ENCODE assay signal across 1 cellular context in genomic region chr15:75639709-75640482, GRCh38.
TF ChIP-seq lines count a peak whose summit lies in the region.

A gene with protein sequence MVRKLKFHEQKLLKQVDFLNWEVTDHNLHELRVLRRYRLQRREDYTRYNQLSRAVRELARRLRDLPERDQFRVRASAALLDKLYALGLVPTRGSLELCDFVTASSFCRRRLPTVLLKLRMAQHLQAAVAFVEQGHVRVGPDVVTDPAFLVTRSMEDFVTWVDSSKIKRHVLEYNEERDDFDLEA (minus strand): TSS chr15:75640224. CDS start chr15:75640168, 56 bp downstream.

TF ChIP-seq in K562, 482 proteins besides CTCF, POLR2A, EP300 and RAD21 (continued from another document and continues in another):
- TF ChIP-seq HOMEZ (CRISPR knock-in tag; IDR thresholded peaks at IDR 0.05) = no peak
- TF ChIP-seq TBL1XR1 (IDR thresholded peaks at IDR 0.05; ENCODE audit: low read length in 2 of 2) = 0 out of 4 replicates have a peak, but pooled peaks of 1 of the 2 experiments have one; percentile 52
- no peak for TF ChIP-seq ZNF3 (CRISPR knock-in tag; IDR thresholded peaks at IDR 0.05)
- TF ChIP-seq KLF16 (IDR thresholded peaks at IDR 0.05) = peak; percentile 68
- TF ChIP-seq BDP1 (IDR thresholded peaks at IDR 0.05; ENCODE audit: insufficient read depth, insufficient read length) = no peak
- TF ChIP-seq BRD9 (IDR thresholded peaks at IDR 0.05; ENCODE audit: low read depth, partially characterized antibody) = no peak
- TF ChIP-seq ZNF830 (CRISPR knock-in tag; IDR thresholded peaks at IDR 0.05) = no peak
- TF ChIP-seq MEF2A (IDR thresholded peaks at IDR 0.05; ENCODE audit: control insufficient read depth, low read depth, low read length) = 0 out of 2 replicates have a peak, but pooled peaks have one; percentile 7
- no peak for TF ChIP-seq NCOA1 (IDR thresholded peaks at IDR 0.05; ENCODE audit: low read depth)
- TF ChIP-seq CREB3 (tag; conservative IDR thresholded peaks at IDR 0.05; ENCODE audit: low read depth) = no peak
- TF ChIP-seq FOXA1 (IDR thresholded peaks at IDR 0.05; ENCODE audit: borderline replicate concordance) = no peak
- no peak; the same call in 1 of the 2 replicates for TF ChIP-seq LCOR (CRISPR knock-in tag; IDR thresholded peaks at IDR 0.05)
- peak; percentile 95 for TF ChIP-seq CBFB (CRISPR knock-in tag; IDR thresholded peaks at IDR 0.05)
- TF ChIP-seq RBM39 (optimal IDR thresholded peaks at IDR 0.05; ENCODE audit: low read depth, low read length) = no peak
- TF ChIP-seq MXD1 (CRISPR knock-in tag; IDR thresholded peaks at IDR 0.05; ENCODE audit: borderline replicate concordance, poor library complexity, severe bottlenecking) = no peak
- TF ChIP-seq CAMTA2 (CRISPR knock-in tag; conservative IDR thresholded peaks at IDR 0.05) = no peak
- no peak; the same call in 1 of the 2 replicates for TF ChIP-seq RB1 (IDR thresholded peaks at IDR 0.05; ENCODE audit: low read depth)
- TF ChIP-seq, protein P1, sequence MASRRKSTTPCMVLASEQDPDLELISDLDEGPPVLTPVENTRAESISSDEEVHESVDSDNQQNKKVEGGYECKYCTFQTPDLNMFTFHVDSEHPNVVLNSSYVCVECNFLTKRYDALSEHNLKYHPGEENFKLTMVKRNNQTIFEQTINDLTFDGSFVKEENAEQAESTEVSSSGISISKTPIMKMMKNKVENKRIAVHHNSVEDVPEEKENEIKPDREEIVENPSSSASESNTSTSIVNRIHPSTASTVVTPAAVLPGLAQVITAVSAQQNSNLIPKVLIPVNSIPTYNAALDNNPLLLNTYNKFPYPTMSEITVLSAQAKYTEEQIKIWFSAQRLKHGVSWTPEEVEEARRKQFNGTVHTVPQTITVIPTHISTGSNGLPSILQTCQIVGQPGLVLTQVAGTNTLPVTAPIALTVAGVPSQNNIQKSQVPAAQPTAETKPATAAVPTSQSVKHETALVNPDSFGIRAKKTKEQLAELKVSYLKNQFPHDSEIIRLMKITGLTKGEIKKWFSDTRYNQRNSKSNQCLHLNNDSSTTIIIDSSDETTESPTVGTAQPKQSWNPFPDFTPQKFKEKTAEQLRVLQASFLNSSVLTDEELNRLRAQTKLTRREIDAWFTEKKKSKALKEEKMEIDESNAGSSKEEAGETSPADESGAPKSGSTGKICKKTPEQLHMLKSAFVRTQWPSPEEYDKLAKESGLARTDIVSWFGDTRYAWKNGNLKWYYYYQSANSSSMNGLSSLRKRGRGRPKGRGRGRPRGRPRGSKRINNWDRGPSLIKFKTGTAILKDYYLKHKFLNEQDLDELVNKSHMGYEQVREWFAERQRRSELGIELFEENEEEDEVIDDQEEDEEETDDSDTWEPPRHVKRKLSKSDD (conservative IDR thresholded peaks at IDR 0.05; ENCODE audit: low read length) = peak; percentile 47; the same call in 1 of the 2 replicates
- TF ChIP-seq KLF10 (CRISPR knock-in tag; IDR thresholded peaks at IDR 0.05) = no peak
- TF ChIP-seq ZNF140 (CRISPR knock-in tag; IDR thresholded peaks at IDR 0.05) = no peak
- TF ChIP-seq CHD2 (IDR thresholded peaks at IDR 0.05; ENCODE audit: low read depth, low read length) = peak; percentile 98
- TF ChIP-seq ZNF436 (CRISPR knock-in tag; IDR thresholded peaks at IDR 0.05) = no peak
- peak; percentile 46; the same call in 1 of the 2 replicates for TF ChIP-seq TARDBP (IDR thresholded peaks at IDR 0.05)
- TF ChIP-seq IRF2 (CRISPR knock-in tag; IDR thresholded peaks at IDR 0.05) = no peak
- TF ChIP-seq, protein P2, sequence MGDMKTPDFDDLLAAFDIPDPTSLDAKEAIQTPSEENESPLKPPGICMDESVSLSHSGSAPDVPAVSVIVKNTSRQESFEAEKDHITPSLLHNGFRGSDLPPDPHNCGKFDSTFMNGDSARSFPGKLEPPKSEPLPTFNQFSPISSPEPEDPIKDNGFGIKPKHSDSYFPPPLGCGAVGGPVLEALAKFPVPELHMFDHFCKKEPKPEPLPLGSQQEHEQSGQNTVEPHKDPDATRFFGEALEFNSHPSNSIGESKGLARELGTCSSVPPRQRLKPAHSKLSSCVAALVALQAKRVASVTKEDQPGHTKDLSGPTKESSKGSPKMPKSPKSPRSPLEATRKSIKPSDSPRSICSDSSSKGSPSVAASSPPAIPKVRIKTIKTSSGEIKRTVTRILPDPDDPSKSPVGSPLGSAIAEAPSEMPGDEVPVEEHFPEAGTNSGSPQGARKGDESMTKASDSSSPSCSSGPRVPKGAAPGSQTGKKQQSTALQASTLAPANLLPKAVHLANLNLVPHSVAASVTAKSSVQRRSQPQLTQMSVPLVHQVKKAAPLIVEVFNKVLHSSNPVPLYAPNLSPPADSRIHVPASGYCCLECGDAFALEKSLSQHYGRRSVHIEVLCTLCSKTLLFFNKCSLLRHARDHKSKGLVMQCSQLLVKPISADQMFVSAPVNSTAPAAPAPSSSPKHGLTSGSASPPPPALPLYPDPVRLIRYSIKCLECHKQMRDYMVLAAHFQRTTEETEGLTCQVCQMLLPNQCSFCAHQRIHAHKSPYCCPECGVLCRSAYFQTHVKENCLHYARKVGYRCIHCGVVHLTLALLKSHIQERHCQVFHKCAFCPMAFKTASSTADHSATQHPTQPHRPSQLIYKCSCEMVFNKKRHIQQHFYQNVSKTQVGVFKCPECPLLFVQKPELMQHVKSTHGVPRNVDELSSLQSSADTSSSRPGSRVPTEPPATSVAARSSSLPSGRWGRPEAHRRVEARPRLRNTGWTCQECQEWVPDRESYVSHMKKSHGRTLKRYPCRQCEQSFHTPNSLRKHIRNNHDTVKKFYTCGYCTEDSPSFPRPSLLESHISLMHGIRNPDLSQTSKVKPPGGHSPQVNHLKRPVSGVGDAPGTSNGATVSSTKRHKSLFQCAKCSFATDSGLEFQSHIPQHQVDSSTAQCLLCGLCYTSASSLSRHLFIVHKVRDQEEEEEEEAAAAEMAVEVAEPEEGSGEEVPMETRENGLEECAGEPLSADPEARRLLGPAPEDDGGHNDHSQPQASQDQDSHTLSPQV (IDR thresholded peaks at IDR 0.05) = no peak
- TF ChIP-seq, protein P3, sequence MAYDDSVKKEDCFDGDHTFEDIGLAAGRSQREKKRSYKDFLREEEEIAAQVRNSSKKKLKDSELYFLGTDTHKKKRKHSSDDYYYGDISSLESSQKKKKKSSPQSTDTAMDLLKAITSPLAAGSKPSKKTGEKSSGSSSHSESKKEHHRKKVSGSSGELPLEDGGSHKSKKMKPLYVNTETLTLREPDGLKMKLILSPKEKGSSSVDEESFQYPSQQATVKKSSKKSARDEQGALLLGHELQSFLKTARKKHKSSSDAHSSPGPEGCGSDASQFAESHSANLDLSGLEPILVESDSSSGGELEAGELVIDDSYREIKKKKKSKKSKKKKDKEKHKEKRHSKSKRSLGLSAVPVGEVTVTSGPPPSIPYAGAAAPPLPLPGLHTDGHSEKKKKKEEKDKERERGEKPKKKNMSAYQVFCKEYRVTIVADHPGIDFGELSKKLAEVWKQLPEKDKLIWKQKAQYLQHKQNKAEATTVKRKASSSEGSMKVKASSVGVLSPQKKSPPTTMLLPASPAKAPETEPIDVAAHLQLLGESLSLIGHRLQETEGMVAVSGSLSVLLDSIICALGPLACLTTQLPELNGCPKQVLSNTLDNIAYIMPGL (CRISPR knock-in tag; IDR thresholded peaks at IDR 0.05) = peak; percentile 67; the same call in 1 of the 2 replicates
- TF ChIP-seq NR2C2 (CRISPR knock-in tag; IDR thresholded peaks at IDR 0.05) = peak; percentile 82
- peak; percentile 83 for TF ChIP-seq NR2C2 (tag; IDR thresholded peaks at IDR 0.05)
- no peak for TF ChIP-seq PYGO2 (tag; IDR thresholded peaks at IDR 0.05)
- TF ChIP-seq PURB (CRISPR knock-in tag; IDR thresholded peaks at IDR 0.05; ENCODE audit: low read depth) = no peak
- TF ChIP-seq RBM14 (IDR thresholded peaks at IDR 0.05; ENCODE audit: borderline replicate concordance, insufficient read depth, low read depth, low read length) = no peak
- TF ChIP-seq MLLT1 (IDR thresholded peaks at IDR 0.05) = no peak; a peak in 1 of 4 replicates
- no peak for TF ChIP-seq ZNF23 (CRISPR knock-in tag; IDR thresholded peaks at IDR 0.05)
- TF ChIP-seq, protein P4, sequence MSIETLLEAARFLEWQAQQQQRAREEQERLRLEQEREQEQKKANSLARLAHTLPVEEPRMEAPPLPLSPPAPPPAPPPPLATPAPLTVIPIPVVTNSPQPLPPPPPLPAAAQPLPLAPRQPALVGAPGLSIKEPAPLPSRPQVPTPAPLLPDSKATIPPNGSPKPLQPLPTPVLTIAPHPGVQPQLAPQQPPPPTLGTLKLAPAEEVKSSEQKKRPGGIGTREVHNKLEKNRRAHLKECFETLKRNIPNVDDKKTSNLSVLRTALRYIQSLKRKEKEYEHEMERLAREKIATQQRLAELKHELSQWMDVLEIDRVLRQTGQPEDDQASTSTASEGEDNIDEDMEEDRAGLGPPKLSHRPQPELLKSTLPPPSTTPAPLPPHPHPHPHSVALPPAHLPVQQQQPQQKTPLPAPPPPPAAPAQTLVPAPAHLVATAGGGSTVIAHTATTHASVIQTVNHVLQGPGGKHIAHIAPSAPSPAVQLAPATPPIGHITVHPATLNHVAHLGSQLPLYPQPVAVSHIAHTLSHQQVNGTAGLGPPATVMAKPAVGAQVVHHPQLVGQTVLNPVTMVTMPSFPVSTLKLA (conservative IDR thresholded peaks at IDR 0.05) = peak; percentile 89 to 96
- TF ChIP-seq PML (IDR thresholded peaks at IDR 0.05; ENCODE audit: low read length) = peak; percentile 78; the same call in 1 of the 2 replicates
- TF ChIP-seq TRIM24 (IDR thresholded peaks at IDR 0.05) = no peak
- TF ChIP-seq CC2D1A (IDR thresholded peaks at IDR 0.05) = peak; percentile 58; the same call in 1 of the 2 replicates
- TF ChIP-seq MAZ (CRISPR knock-in tag; conservative IDR thresholded peaks at IDR 0.05 in 1 of 2, IDR thresholded peaks at IDR 0.05 in 1 of 2) = peak; percentile 75 to 98; a peak in 3 of 4 replicates
- no peak for TF ChIP-seq ZNF764 (CRISPR knock-in tag; IDR thresholded peaks at IDR 0.05; ENCODE audit: low read depth)
- TF ChIP-seq ERF (CRISPR knock-in tag; IDR thresholded peaks at IDR 0.05) = peak; percentile 77; the same call in 1 of the 2 replicates
- no peak for TF ChIP-seq HOXB6 (CRISPR knock-in tag; IDR thresholded peaks at IDR 0.05; ENCODE audit: borderline replicate concordance)
- TF ChIP-seq, protein P5, sequence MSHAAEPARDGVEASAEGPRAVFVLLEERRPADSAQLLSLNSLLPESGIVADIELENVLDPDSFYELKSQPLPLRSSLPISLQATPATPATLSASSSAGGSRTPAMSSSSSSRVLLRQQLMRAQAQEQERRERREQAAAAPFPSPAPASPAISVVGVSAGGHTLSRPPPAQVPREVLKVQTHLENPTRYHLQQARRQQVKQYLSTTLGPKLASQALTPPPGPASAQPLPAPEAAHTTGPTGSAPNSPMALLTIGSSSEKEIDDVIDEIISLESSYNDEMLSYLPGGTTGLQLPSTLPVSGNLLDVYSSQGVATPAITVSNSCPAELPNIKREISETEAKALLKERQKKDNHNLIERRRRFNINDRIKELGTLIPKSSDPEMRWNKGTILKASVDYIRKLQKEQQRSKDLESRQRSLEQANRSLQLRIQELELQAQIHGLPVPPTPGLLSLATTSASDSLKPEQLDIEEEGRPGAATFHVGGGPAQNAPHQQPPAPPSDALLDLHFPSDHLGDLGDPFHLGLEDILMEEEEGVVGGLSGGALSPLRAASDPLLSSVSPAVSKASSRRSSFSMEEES (CRISPR knock-in tag; IDR thresholded peaks at IDR 0.05) = no peak
- peak; percentile 89 for TF ChIP-seq CXXC5 (CRISPR knock-in tag; IDR thresholded peaks at IDR 0.05)
- no peak for TF ChIP-seq DIDO1 (tag; IDR thresholded peaks at IDR 0.05; ENCODE audit: low read depth)
- peak; percentile 73 for TF ChIP-seq CHD1 (IDR thresholded peaks at IDR 0.05; ENCODE audit: low read length)
- no peak for TF ChIP-seq NFE2L1 (tag; IDR thresholded peaks at IDR 0.05; ENCODE audit: borderline replicate concordance, low read depth)
- TF ChIP-seq TEAD2 (tag; IDR thresholded peaks at IDR 0.05) = no peak
